In genomic region chr6:31948306-31948705, GRCh38 we compare ENCODE assay signal across 2 cellular contexts.
A peak's percentile ranks its signal among the peaks of the same experiment; 100 is the strongest.
TF ChIP-seq lines count a peak whose summit lies in the region.

No MANE protein-coding gene starts in this region.

TF ChIP-seq in IMR-90, 13 proteins besides CTCF, POLR2A, EP300 and RAD21:
- TF ChIP-seq RCOR1 (IDR thresholded peaks at IDR 0.05; ENCODE audit: insufficient replicate concordance, low read length) = no peak
- no peak for TF ChIP-seq RFX5 (IDR thresholded peaks at IDR 0.05; ENCODE audit: low read depth, low read length)
- no peak for TF ChIP-seq BHLHE40 (IDR thresholded peaks at IDR 0.05; ENCODE audit: low read depth, low read length)
- TF ChIP-seq MXI1 (IDR thresholded peaks at IDR 0.05; ENCODE audit: borderline replicate concordance, low read depth, low read length) = no peak
- no peak for TF ChIP-seq USF2 (IDR thresholded peaks at IDR 0.05; ENCODE audit: low read depth, low read length)
- no peak for TF ChIP-seq SMC3 (IDR thresholded peaks at IDR 0.05; ENCODE audit: low read depth, low read length)
- no peak for TF ChIP-seq MAZ (IDR thresholded peaks at IDR 0.05; ENCODE audit: borderline replicate concordance, low read depth, low read length)
- no peak for TF ChIP-seq ELK1 (IDR thresholded peaks at IDR 0.05; ENCODE audit: borderline replicate concordance, low read depth, low read length)
- TF ChIP-seq CEBPB (IDR thresholded peaks at IDR 0.05; ENCODE audit: low read depth, low read length) = no peak
- TF ChIP-seq CHD1 (IDR thresholded peaks at IDR 0.05; ENCODE audit: low read depth, low read length) = no peak
- TF ChIP-seq NFE2L2 (IDR thresholded peaks at IDR 0.05; ENCODE audit: low read depth, low read length) = no peak

TF ChIP-seq in HepG2, 621 proteins besides CTCF, POLR2A, EP300 and RAD21:
- TF ChIP-seq SIN3B (IDR thresholded peaks at IDR 0.05; ENCODE audit: low read length) (no peak), FIP1L1 (IDR thresholded peaks at IDR 0.05; ENCODE audit: borderline replicate concordance, insufficient read depth, low read depth, low read length) (no peak), POLR2G (IDR thresholded peaks at IDR 0.05; ENCODE audit: low read depth, low read length) (no peak), NR2F6 (IDR thresholded peaks at IDR 0.05) (peak; percentile 31; the same call in 1 of the 2 replicates), NR2F6 (CRISPR knock-in tag; IDR thresholded peaks at IDR 0.05) (no peak), KDM2A (CRISPR knock-in tag; IDR thresholded peaks at IDR 0.05; ENCODE audit: borderline replicate concordance, low read depth) (no peak), FLYWCH1 (CRISPR knock-in tag; IDR thresholded peaks at IDR 0.05) (no peak), SKIL (CRISPR knock-in tag; IDR thresholded peaks at IDR 0.05; ENCODE audit: borderline replicate concordance) (peak; percentile 51), RARA (CRISPR knock-in tag; IDR thresholded peaks at IDR 0.05) (peak; percentile 33), MXI1 (IDR thresholded peaks at IDR 0.05; ENCODE audit: borderline replicate concordance, low read depth, low read length) (no peak), PCBP2 (optimal IDR thresholded peaks at IDR 0.05; ENCODE audit: low read depth, low read length, poor library complexity, severe bottlenecking) (peak; percentile 37), ZNF121 (CRISPR knock-in tag; IDR thresholded peaks at IDR 0.05) (no peak), NFE2 (CRISPR knock-in tag; IDR thresholded peaks at IDR 0.05) (no peak), GLI4 (CRISPR knock-in tag; IDR thresholded peaks at IDR 0.05; ENCODE audit: borderline replicate concordance) (no peak), HCFC1 (IDR thresholded peaks at IDR 0.05; ENCODE audit: low read depth, low read length) (no peak), ZNF660 (CRISPR knock-in tag; IDR thresholded peaks at IDR 0.05; ENCODE audit: borderline replicate concordance, low read depth) (no peak), RBM22 (optimal IDR thresholded peaks at IDR 0.05; ENCODE audit: low read length) (no peak), GATAD2A (CRISPR knock-in tag; IDR thresholded peaks at IDR 0.05) (no peak), STAT5B (CRISPR knock-in tag; IDR thresholded peaks at IDR 0.05) (no peak), POLR2AphosphoS5 (IDR thresholded peaks at IDR 0.05; ENCODE audit: low read depth, low read length) (peak; percentile 61; the same call in 1 of the 2 replicates), ETS1 (CRISPR knock-in tag; IDR thresholded peaks at IDR 0.05) (no peak), NCOA1 (CRISPR knock-in tag; IDR thresholded peaks at IDR 0.05) (no peak), MED8 (CRISPR knock-in tag; IDR thresholded peaks at IDR 0.05; ENCODE audit: insufficient replicate concordance) (no peak), IRF9 (CRISPR knock-in tag; IDR thresholded peaks at IDR 0.05; ENCODE audit: borderline replicate concordance) (peak; percentile 35; the same call in 1 of the 2 replicates), MTERF4 (CRISPR knock-in tag; IDR thresholded peaks at IDR 0.05) (no peak), NCOA2 (CRISPR knock-in tag; IDR thresholded peaks at IDR 0.05) (0 out of 2 replicates have a peak, but pooled peaks have one; percentile 5), ZC3H13 (CRISPR knock-in tag; IDR thresholded peaks at IDR 0.05) (0 out of 2 replicates have a peak, but pooled peaks have one; percentile 47), ZNF280D (CRISPR knock-in tag; IDR thresholded peaks at IDR 0.05) (no peak), PAF1 (CRISPR knock-in tag; IDR thresholded peaks at IDR 0.05) (peak; percentile 64; the same call in 1 of the 2 replicates), ZBED4 (CRISPR knock-in tag; IDR thresholded peaks at IDR 0.05; ENCODE audit: borderline replicate concordance) (no peak), ESRRA (CRISPR knock-in tag; IDR thresholded peaks at IDR 0.05; ENCODE audit: low read depth) (no peak), ZNF569 (CRISPR knock-in tag; IDR thresholded peaks at IDR 0.05; ENCODE audit: borderline replicate concordance) (no peak), ISX (CRISPR knock-in tag; conservative IDR thresholded peaks at IDR 0.05) (no peak), ARNTL (CRISPR knock-in tag; IDR thresholded peaks at IDR 0.05) (no peak), ZSCAN31 (CRISPR knock-in tag; IDR thresholded peaks at IDR 0.05; ENCODE audit: low read depth) (no peak), ZNF709 (CRISPR knock-in tag; IDR thresholded peaks at IDR 0.05) (no peak), ATF4 (CRISPR knock-in tag; IDR thresholded peaks at IDR 0.05) (0 out of 4 replicates have a peak, but pooled peaks of 1 of the 2 experiments have one; percentile 24), FUBP1 (CRISPR knock-in tag; IDR thresholded peaks at IDR 0.05; ENCODE audit: borderline replicate concordance) (no peak), BCL6 (CRISPR knock-in tag; IDR thresholded peaks at IDR 0.05) (no peak), JUNB (CRISPR knock-in tag; IDR thresholded peaks at IDR 0.05; ENCODE audit: borderline replicate concordance) (peak; percentile 35; the same call in 1 of the 2 replicates), ZNF747 (CRISPR knock-in tag; IDR thresholded peaks at IDR 0.05; ENCODE audit: borderline replicate concordance) (no peak), HNRNPUL1 (IDR thresholded peaks at IDR 0.05; ENCODE audit: low read depth, low read length) (no peak)
